Comparison of ENCODE assay signal across 8 cellular contexts in the genomic region with DNA sequence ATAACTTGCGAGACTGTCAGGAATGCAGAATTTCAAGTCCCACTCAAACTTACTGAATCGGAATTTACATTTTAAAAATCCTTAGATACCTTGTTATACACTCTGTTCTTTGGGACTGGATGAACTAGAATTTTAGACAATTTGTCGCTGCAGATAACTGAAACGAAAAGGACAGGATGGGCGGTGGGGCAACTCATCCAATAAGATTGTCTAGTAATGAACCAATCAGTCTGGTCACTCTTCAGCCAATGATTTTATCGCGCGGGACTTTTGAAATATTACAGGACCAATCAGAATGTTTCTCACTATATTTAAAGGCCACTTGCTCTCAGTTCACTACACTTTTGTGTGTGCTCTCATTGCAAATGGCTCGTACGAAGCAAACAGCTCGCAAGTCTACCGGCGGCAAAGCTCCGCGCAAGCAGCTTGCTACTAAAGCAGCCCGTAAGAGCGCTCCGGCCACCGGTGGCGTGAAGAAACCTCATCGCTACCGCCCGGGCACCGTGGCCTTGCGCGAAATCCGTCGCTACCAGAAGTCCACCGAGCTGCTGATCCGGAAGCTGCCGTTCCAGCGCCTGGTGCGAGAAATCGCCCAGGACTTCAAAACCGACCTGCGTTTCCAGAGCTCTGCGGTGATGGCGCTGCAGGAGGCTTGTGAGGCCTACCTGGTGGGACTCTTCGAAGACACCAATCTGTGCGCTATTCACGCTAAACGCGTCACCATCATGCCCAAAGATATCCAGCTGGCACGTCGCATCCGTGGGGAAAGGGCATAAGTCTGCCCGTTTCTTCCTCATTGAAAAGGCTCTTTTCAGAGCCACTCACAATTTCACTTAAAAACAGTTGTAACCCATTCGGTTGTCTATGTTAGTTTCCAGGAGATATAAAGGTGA. TPM values are rescaled to one million over a fixed set of nuclear protein-coding genes. Genes with fewer than 3 reads are reported as not detected.
DNase-seq lines count a peak whose midpoint lies in the region; ATAC-seq and TF ChIP-seq lines count a peak whose summit lies in the region.

No MANE protein-coding gene starts in this region.

- POLR2A ChIA-PET in CD4-positive, alpha-beta memory T cell (lab: Charles Lee; ENCODE audit: partially characterized antibody), result interaction anchor here (0.7 to 9.4 kb wide), 35 partner anchors 8 to 1826 kb away, joined by 3 to 1198 read pairs (median 14); a partner anchor contains a TSS

- no peaks in the 10 kb centered on the region for H3K9me3 ChIP-seq in CD4-positive, alpha-beta memory T cell (ENCODE audit: control insufficient read depth in 1 of 2, low read length in 2 of 2)
- H3K9me3 ChIP-seq in adipocyte (ENCODE audit: control insufficient read depth, low read length) (no peaks in the 10 kb centered on the region), heart left ventricle (no peaks in the 10 kb centered on the region)

- ATAC-seq in GM19467 (IDR thresholded peaks at IDR 0.05; ENCODE audit: unreplicated experiment), result peak; percentile 49
- peak; percentile 76 for ATAC-seq in SK-N-SH treated with all-trans-retinoic acid at 6 μM for 48 hours
- peak; percentile 78 to 83 (median 80) for ATAC-seq in heart left ventricle

- DNase-seq in CD4-positive, alpha-beta memory T cell, result peak; percentile 88 to 91 (median 90)
- peak; percentile 82 for DNase-seq in HPDE6-E6E7 (ENCODE audit: extremely low spot score)
- peak; percentile 97 for DNase-seq in adipocyte (ENCODE audit: low read depth)
- peak; percentile 66 to 90 (median 81) for DNase-seq in heart left ventricle
- peak; percentile 80 for DNase-seq in putamen (ENCODE audit: low spot score)
- DNase-seq in RPMI8226, result no peak

- H3K36me3 Mint-ChIP-seq in CD4-positive, alpha-beta memory T cell, result peaks cover 0 to 13% of the 10 kb centered on the region in 2 donors

- no peaks in the 10 kb centered on the region for H3K27me3 Mint-ChIP-seq in CD4-positive, alpha-beta memory T cell

- peak; percentile 5 to 45 for TF ChIP-seq POLR2A in heart left ventricle (IDR thresholded peaks at IDR 0.05)

- H3K4me1 Mint-ChIP-seq in CD4-positive, alpha-beta memory T cell, result peaks cover 12 to 28% (median 20%) of the 10 kb centered on the region in 4 donors

- intact Hi-C loops in CD4-positive, alpha-beta memory T cell (cut with micrococcal nuclease), result no loop called here
- intact Hi-C loops in heart left ventricle (cut with DNase I), result loop anchor here in 1 of 10 donors (2.0 kb wide), 1 partner anchor 18 kb away; a partner anchor contains a TSS

- CTCF ChIA-PET in CD4-positive, alpha-beta memory T cell (lab: Charles Lee; ENCODE audit: partially characterized antibody), result interaction anchor here (1.1 to 6.4 kb wide), 15 partner anchors 9 to 114 kb away, joined by 3 to 144 read pairs (median 5); a partner anchor contains a TSS

- H3K4me1 ChIP-seq in CD4-positive, alpha-beta memory T cell (ENCODE audit: insufficient read depth, low read length), result peaks cover 14% of the 10 kb centered on the region
- H3K4me1 ChIP-seq in adipocyte (ENCODE audit: control insufficient read depth, insufficient read depth, low read length) (peaks cover 21% of the 10 kb centered on the region), heart left ventricle (peaks cover 0 to 23% (median 12%) of the 10 kb centered on the region in 12 donors)

- H3K9ac ChIP-seq in adipocyte (ENCODE audit: low read length), result peak overlapping the region; percentile 73

- H3K36me3 ChIP-seq in CD4-positive, alpha-beta memory T cell (ENCODE audit: insufficient read depth, low read length), result no peaks in the 10 kb centered on the region
- H3K36me3 ChIP-seq in adipocyte (ENCODE audit: control insufficient read depth, insufficient read depth, low read length, severe bottlenecking) (no peaks in the 10 kb centered on the region), heart left ventricle (no peaks in the 10 kb centered on the region)

- peak overlapping the region; percentile 72 to 74 for H3K4me3 ChIP-seq in CD4-positive, alpha-beta memory T cell (ENCODE audit: low read length in 2 of 2)
- H3K4me3 ChIP-seq in adipocyte (ENCODE audit: low read length) (peak overlapping the region; percentile 79), heart left ventricle (peak overlapping the region; percentile 24 to 68 (median 56))

- peak overlapping the region; percentile 93 to 99 (median 98) for H3K27ac Mint-ChIP-seq in CD4-positive, alpha-beta memory T cell

- WGBS in heart left ventricle, 4 donors, result 1 to 5% (median 2%) methylated on average over 37 to 48 of the region's 48 CpGs

- peak overlapping the region; percentile 76 for H3K27ac ChIP-seq in CD4-positive, alpha-beta memory T cell (ENCODE audit: low read depth, low read length)
- peak overlapping the region; percentile 67 to 97 (median 92) for H3K27ac ChIP-seq in heart left ventricle

- peak overlapping the region; percentile 88 to 98 (median 94) for H3K4me3 Mint-ChIP-seq in CD4-positive, alpha-beta memory T cell

- no peaks in the 10 kb centered on the region for H3K27me3 ChIP-seq in CD4-positive, alpha-beta memory T cell (ENCODE audit: insufficient read depth, low read length)
- H3K27me3 ChIP-seq in adipocyte (replicated peaks; ENCODE audit: control insufficient read depth, insufficient read depth, low read length) (no peaks in the 10 kb centered on the region), heart left ventricle (no peaks in the 10 kb centered on the region)

- peaks cover 0 to 18% (median 0%) of the 10 kb centered on the region in 8 donors for H3K9me3 Mint-ChIP-seq in CD4-positive, alpha-beta memory T cell

- no peak for TF ChIP-seq CTCF in heart left ventricle (IDR thresholded peaks at IDR 0.05)

TF ChIP-seq in SK-N-SH treated with all-trans-retinoic acid at 6 μM for 48 hours, 23 proteins besides CTCF, POLR2A, EP300 and RAD21:
- TF ChIP-seq ZFP3 (CRISPR knock-in tag; IDR thresholded peaks at IDR 0.05) (no peak), GLIS3 (CRISPR knock-in tag; IDR thresholded peaks at IDR 0.05) (0 out of 2 replicates have a peak, but pooled peaks have one; percentile 16)

RNA-seq across cellular contexts. Expression of a gene that starts 41.9 kb away (rescaled TPM):
- 1 to 10 TPM; 3.5 to 4.2 TPM for total RNA-seq in CD4-positive, alpha-beta memory T cell
- 1 to 10 TPM; 3.4 to 4.2 TPM for polyA plus RNA-seq in CD4-positive, alpha-beta memory T cell
- 10 to 100 TPM in 1 of 9 donors, 1 to 10 TPM in 8; 1.9 to 13.9 (median 3.0) TPM for total RNA-seq in heart left ventricle
- 1 to 10 TPM; 1.6 to 1.7 TPM for polyA plus RNA-seq in heart left ventricle
